ENCODE assay signal across 9 cellular contexts in the genomic region with DNA sequence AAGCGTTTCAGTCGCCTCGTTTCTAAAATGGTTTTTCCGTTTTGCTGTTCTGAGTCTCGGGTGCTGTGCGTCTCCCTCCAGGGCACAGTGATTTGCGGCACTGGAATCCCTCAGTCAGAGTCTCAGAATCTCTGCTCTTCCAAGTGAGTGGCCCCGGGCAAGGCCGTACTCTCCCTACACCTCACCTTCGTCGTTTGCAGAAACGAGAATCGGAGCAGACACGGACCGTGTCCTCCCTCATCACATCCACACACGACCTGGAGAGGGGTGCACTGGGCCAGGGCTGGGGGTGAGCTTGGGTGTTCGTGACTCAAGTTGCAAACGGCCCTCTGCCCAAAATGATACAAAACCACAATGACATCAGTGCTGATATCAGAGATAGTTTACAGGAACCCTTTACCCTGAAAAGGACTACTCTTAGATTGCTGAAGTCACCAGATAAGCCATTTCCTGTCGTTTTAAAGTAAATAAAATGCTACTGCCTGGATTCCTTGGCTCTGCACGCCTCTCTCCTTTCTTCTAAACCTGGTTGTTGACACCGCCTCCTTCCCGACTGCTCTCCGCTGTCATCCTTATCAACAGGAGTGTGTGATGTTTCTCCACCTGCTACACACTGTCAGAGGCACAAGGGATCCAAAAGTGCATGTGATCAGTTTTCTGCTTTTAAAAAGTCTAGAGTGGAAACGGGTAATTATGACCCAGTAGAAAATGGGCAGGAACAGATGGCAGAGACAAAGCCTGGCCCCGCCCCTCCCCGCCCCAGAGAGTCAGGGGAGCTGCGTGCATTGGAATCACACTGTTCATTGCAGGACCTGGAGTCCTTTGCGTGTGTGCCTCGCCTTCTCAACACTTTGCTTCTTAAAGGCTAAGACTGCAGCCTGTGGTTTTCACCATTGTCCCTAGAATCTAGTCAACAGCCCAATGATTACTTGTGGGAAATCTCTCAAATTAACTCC. TPM values are rescaled to one million over a fixed set of nuclear protein-coding genes. Genes with fewer than 3 reads are reported as not detected.
DNase-seq lines count a peak whose midpoint lies in the region; ATAC-seq and TF ChIP-seq lines count a peak whose summit lies in the region.
"Had no signal": no experiment of that assay in that cellular context is flagged by ENCODE, and none has a peak within 500 bp of the region (broad histone marks: within the 10 kb centered on the region; RNA-seq: fewer than 3 reads in every experiment).

No MANE protein-coding gene starts in this region.

- peak overlapping the region in 1 of 2 donors; percentile 74 for H3K9ac ChIP-seq in colonic mucosa (ENCODE audit: low read depth in 2 of 2, low read length in 2 of 2)
- no peak overlapping the region for H3K9ac ChIP-seq in mesendoderm (ENCODE audit: low read length)

- H2AK5ac ChIP-seq in mesendoderm (ENCODE audit: low read length), result no peak overlapping the region

- peak overlapping the region; percentile 45 for H3K56ac ChIP-seq in mesendoderm (ENCODE audit: low read length)

- H4K5ac ChIP-seq in mesendoderm (ENCODE audit: low read length), result no peak overlapping the region

- intact Hi-C loops in colonic mucosa (cut with DNase I), result no loop called here
- intact Hi-C loops in vagina (cut with DNase I), result no loop called here

- H3K27ac ChIP-seq in colonic mucosa, result peak overlapping the region; percentile 82
- no peak overlapping the region for H3K27ac ChIP-seq in mesendoderm (ENCODE audit: low read depth, low read length)
- peak overlapping the region; percentile 53 for H3K27ac ChIP-seq in vagina

- no peak overlapping the region for H2BK5ac ChIP-seq in mesendoderm (ENCODE audit: low read length)

- no peak overlapping the region for H3K4me2 ChIP-seq in mesendoderm (ENCODE audit: low read length)

- H3K4me1 ChIP-seq in colonic mucosa (peaks cover 6% of the 10 kb centered on the region), mesendoderm (ENCODE audit: control insufficient read depth, low read depth, low read length) (no peaks in the 10 kb centered on the region), vagina (peaks cover 27% of the 10 kb centered on the region)

- ATAC-seq in HG02623 (IDR thresholded peaks at IDR 0.05; ENCODE audit: unreplicated experiment) (no peak), HG03095 (IDR thresholded peaks at IDR 0.05; ENCODE audit: unreplicated experiment) (no peak)

- H2BK120ac ChIP-seq in mesendoderm (ENCODE audit: low read depth, low read length), result no peak overlapping the region

- no CpG with 5 or more reads among the region's 29 CpGs for WGBS in mesendoderm (ENCODE audit: extremely low coverage, insufficient coverage, low lambda C conversion rate)

- no peak for TF ChIP-seq POLR2A in vagina (IDR thresholded peaks at IDR 0.05)

- no peak for TF ChIP-seq CTCF in colonic mucosa (IDR thresholded peaks at IDR 0.05)
- TF ChIP-seq CTCF in vagina (IDR thresholded peaks at IDR 0.05), result no peak

- no peaks in the 10 kb centered on the region for H3K36me3 ChIP-seq in colonic mucosa
- no peaks in the 10 kb centered on the region for H3K36me3 ChIP-seq in mesendoderm (ENCODE audit: control insufficient read depth, insufficient read depth, low read length)
- no peaks in the 10 kb centered on the region for H3K36me3 ChIP-seq in vagina

- H3K23ac ChIP-seq in mesendoderm (ENCODE audit: low read length), result no peak overlapping the region

- DNase-seq in DMS53 (lab: John Stamatoyannopoulos, UW), result peak; percentile 73
- DNase-seq in NCI-H226, result peak; percentile 83
- DNase-seq in colonic mucosa, result peak; percentile 61
- DNase-seq in mesendoderm, result peak; percentile 48
- DNase-seq in vagina (ENCODE audit: extremely low spot score in 2 of 2), result no peak
- DNase-seq in NCI-H1694 treated with DMSO at 0.1 percent for 48 hours (lab: John Stamatoyannopoulos, UW), result no peak

- H3K9me3 ChIP-seq in colonic mucosa (no peaks in the 10 kb centered on the region), vagina (no peaks in the 10 kb centered on the region)

- no peak overlapping the region for H4K8ac ChIP-seq in mesendoderm (ENCODE audit: low read depth, low read length)

- H3K18ac ChIP-seq in mesendoderm (ENCODE audit: low read length), result no peak overlapping the region

- no peaks in the 10 kb centered on the region for H3K79me2 ChIP-seq in mesendoderm (ENCODE audit: control insufficient read depth, insufficient read depth, low read length)

- no peaks in the 10 kb centered on the region for H3K27me3 ChIP-seq in colonic mucosa
- H3K27me3 ChIP-seq in mesendoderm (ENCODE audit: insufficient read depth, low read length, poor library complexity), result no peaks in the 10 kb centered on the region
- H3K27me3 ChIP-seq in vagina, result no peaks in the 10 kb centered on the region

- no peak overlapping the region for H3K4ac ChIP-seq in mesendoderm (ENCODE audit: low read depth, low read length)

- no peaks in the 10 kb centered on the region for H3K79me1 ChIP-seq in mesendoderm (ENCODE audit: low read length)

- H3K4me3 ChIP-seq in colonic mucosa, result peak overlapping the region; percentile 34
- no peak overlapping the region for H3K4me3 ChIP-seq in mesendoderm (ENCODE audit: low read length)
- peak overlapping the region; percentile 31 to 43 for H3K4me3 ChIP-seq in vagina

- H2BK15ac ChIP-seq in mesendoderm (replicated peaks; ENCODE audit: low read depth), result no peak overlapping the region

RNA-seq across cellular contexts. Expression of gene KIF25, which starts 38.5 kb away (rescaled TPM):
- total RNA-seq in colonic mucosa (under 1 TPM in 1 of 2 donors, not detected in 1; 0.21 TPM), vagina (not detected)
- polyA plus RNA-seq in mesendoderm (2013, experiment 1 of 2), result 0.24 TPM
- 0.31 TPM for polyA plus RNA-seq in mesendoderm (2013, experiment 2 of 2)
- total RNA-seq: lung microvascular endothelial cell had no signal

RNA-seq across cellular contexts. Expression of gene FRMD1, which starts 43.1 kb away (rescaled TPM):
- total RNA-seq in colonic mucosa (10 to 100 TPM in 1 of 2 donors, 1 to 10 TPM in 1; 2.3 to 21.0 TPM), vagina (not detected)
- polyA plus RNA-seq in mesendoderm (2013, experiment 1 of 2), result 0.04 TPM
- polyA plus RNA-seq in mesendoderm (2013, experiment 2 of 2), result 0.03 TPM
- total RNA-seq: lung microvascular endothelial cell had no signal

Comparison
In these comparisons a context has a peak if more than half of its experiments do, and no peak if none do; other contexts are left out.
1. DNase-seq: peak in DMS53 (single experiment), NCI-H226 (single experiment), colonic mucosa (single experiment) and mesendoderm (single experiment); none in vagina (0 of 2) and NCI-H1694 treated with DMSO at 0.1 percent for 48 hours (single experiment).